ENCODE assay signal across 8 cellular contexts in genomic region chr3:142448424-142448823, GRCh38. TPM values are rescaled to one million over a fixed set of nuclear protein-coding genes. Genes with fewer than 3 reads are reported as not detected.
DNase-seq lines count a peak whose midpoint lies in the region; ATAC-seq and TF ChIP-seq lines count a peak whose summit lies in the region.

No MANE protein-coding gene starts in this region.

- ATAC-seq in HG03280 (IDR thresholded peaks at IDR 0.05; ENCODE audit: unreplicated experiment) = no peak
- no peak for ATAC-seq in GM18502 (IDR thresholded peaks at IDR 0.05; ENCODE audit: poor library complexity, unreplicated experiment)
- ATAC-seq in HG03025 (IDR thresholded peaks at IDR 0.05; ENCODE audit: low FRiP score, unreplicated experiment) = no peak

- H3K9me2 ChIP-seq in Karpas-422 (replicated peaks; ENCODE audit: insufficient read depth, low read length) (no peaks in the 10 kb centered on the region), neural cell (ENCODE audit: insufficient read depth, low read length) (no peaks in the 10 kb centered on the region)

- H3K9ac ChIP-seq in Karpas-422 (ENCODE audit: low read length) = peak overlapping the region; percentile 91
- H3K9ac ChIP-seq in neural cell (ENCODE audit: low read length) = peak overlapping the region; percentile 87

- H3K36me3 ChIP-seq in BE2C (peaks cover 13% of the 10 kb centered on the region), Karpas-422 (ENCODE audit: insufficient read depth, low read length) (peaks cover 17% of the 10 kb centered on the region; the same call in 1 of the 2 replicates), neural cell (ENCODE audit: insufficient read depth, low read length) (no peaks in the 10 kb centered on the region)

- no peak for TF ChIP-seq CTCF in BE2C (IDR thresholded peaks at IDR 0.05; ENCODE audit: low read depth, low read length)
- TF ChIP-seq CTCF in dorsolateral prefrontal cortex (IDR thresholded peaks at IDR 0.05 in 54 of 56, conservative IDR thresholded peaks at IDR 0.05 in 2 of 56; ENCODE audit: low read depth in 1 of 56, partially characterized antibody in 56 of 56) = no peak
- no peak for TF ChIP-seq CTCF in neural cell (IDR thresholded peaks at IDR 0.05; ENCODE audit: poor library complexity, severe bottlenecking)

- H3F3A ChIP-seq in neural cell (ENCODE audit: insufficient read depth, low read length, poor library complexity, severe bottlenecking) = no peaks in the 10 kb centered on the region

- H2AFZ ChIP-seq in Karpas-422 (ENCODE audit: low read length) = peak overlapping the region; percentile 69; the same call in 1 of the 2 replicates
- H2AFZ ChIP-seq in neural cell (ENCODE audit: low read depth, low read length) = peak overlapping the region; percentile 92

- H3K9me3 ChIP-seq in BE2C (no peaks in the 10 kb centered on the region), Karpas-422 (ENCODE audit: low read length) (no peaks in the 10 kb centered on the region), neural cell (ENCODE audit: low read length) (no peaks in the 10 kb centered on the region)

- intact Hi-C loops in dorsolateral prefrontal cortex (cut with DNase I) = loop anchor here in 1 of 2 donors (5.0 to 10.0 kb wide), 3 partner anchors 129 to 554 kb away; partner anchors contain the start of genes ATR, GK5 and U2SURP

- H3K27ac ChIP-seq in Karpas-422 (ENCODE audit: low read length) (peak overlapping the region; percentile 22; the same call in 1 of the 2 replicates), dorsolateral prefrontal cortex (peak overlapping the region in 58 of 59 donors; percentile 35 to 97 (median 91)), neural cell (ENCODE audit: low read length) (peak overlapping the region; percentile 81)

- H3K27me3 ChIP-seq in BE2C (no peaks in the 10 kb centered on the region), Karpas-422 (ENCODE audit: low read length) (no peaks in the 10 kb centered on the region), dorsolateral prefrontal cortex (no peaks in the 10 kb centered on the region), neural cell (ENCODE audit: insufficient read depth, low read depth, low read length) (no peaks in the 10 kb centered on the region)

- no peak for TF ChIP-seq RAD21 in neural cell (conservative IDR thresholded peaks at IDR 0.05)

- H3K4me2 ChIP-seq in Karpas-422 (ENCODE audit: low read depth, low read length, poor library complexity, severe bottlenecking) (peak overlapping the region; percentile 82), neural cell (ENCODE audit: low read length) (peak overlapping the region; percentile 62)

- H3K4me3 ChIP-seq in BE2C (ENCODE audit: low read depth, low read length) = peak overlapping the region; percentile 100
- peak overlapping the region; percentile 94 for H3K4me3 ChIP-seq in Karpas-422 (ENCODE audit: low read length)
- peak overlapping the region; percentile 74 to 100 (median 94) for H3K4me3 ChIP-seq in dorsolateral prefrontal cortex
- peak overlapping the region; percentile 92 for H3K4me3 ChIP-seq in neural cell (ENCODE audit: low read length)

- no peak for TF ChIP-seq EP300 in neural cell (conservative IDR thresholded peaks at IDR 0.05; ENCODE audit: poor library complexity, severe bottlenecking)

- no peaks in the 10 kb centered on the region for H4K20me1 ChIP-seq in Karpas-422 (ENCODE audit: insufficient read depth, low read depth, low read length)
- H4K20me1 ChIP-seq in neural cell (ENCODE audit: insufficient read depth) = no peaks in the 10 kb centered on the region

- DNase-seq in BE2C (no peak), Karpas-422 (no peak), dorsolateral prefrontal cortex (no peak), SKM-1 (lab: John Stamatoyannopoulos, UW; ENCODE audit: unreplicated experiment) (no peak)

- H3K79me2 ChIP-seq in Karpas-422 (ENCODE audit: low read length) (peaks cover 52% of the 10 kb centered on the region), neural cell (replicated peaks; ENCODE audit: insufficient read depth, low read length) (peaks cover 42% of the 10 kb centered on the region)

- H3K4me1 ChIP-seq in BE2C (no peaks in the 10 kb centered on the region), Karpas-422 (ENCODE audit: low read length) (peaks cover 29% of the 10 kb centered on the region)

TF ChIP-seq in neural cell, 6 proteins besides CTCF, POLR2A, EP300 and RAD21:
- TF ChIP-seq MXI1 (conservative IDR thresholded peaks at IDR 0.05; ENCODE audit: poor library complexity, severe bottlenecking) (no peak), EZH2 (IDR thresholded peaks at IDR 0.05; ENCODE audit: borderline replicate concordance, insufficient read depth, low read length, poor library complexity, severe bottlenecking) (no peak), REST (IDR thresholded peaks at IDR 0.05; ENCODE audit: borderline replicate concordance) (no peak), SMC3 (conservative IDR thresholded peaks at IDR 0.05; ENCODE audit: poor library complexity) (no peak), POLR2AphosphoS5 (IDR thresholded peaks at IDR 0.05) (no peak), TAF1 (IDR thresholded peaks at IDR 0.05; ENCODE audit: low read depth) (no peak)

RNA-seq across cellular contexts. Expression of gene XRN1, which starts 0.6 kb away (rescaled TPM):
- 6.8 TPM for polyA plus RNA-seq in BE2C (2012; ENCODE audit: insufficient read depth, insufficient read length, low read depth)
- 50.8 and 62.2 TPM in 2 replicates for total RNA-seq in Karpas-422 (2014; rRNA removed; shearing (Covaris generic); ENCODE audit: low replicate concordance)
- total RNA-seq in dorsolateral prefrontal cortex = 10 to 100 TPM; 27.4 to 83.1 (median 53.9) TPM
- 21.1 and 24.8 TPM in 2 replicates for polyA plus RNA-seq in neural cell
- polyA minus RNA-seq in neural cell = 73.0 and 93.0 TPM in 2 replicates

Comparison
In these comparisons a context has a peak if more than half of its experiments do, and no peak if none do; other contexts are left out.
1. H3K27ac ChIP-seq: peak in every context shown above with its lines; median percentile 91 in dorsolateral prefrontal cortex; 81 in neural cell; 22 in Karpas-422.